In genomic region chr5:36241636-36242533, GRCh38 we compare ENCODE assay signal across 8 cellular contexts. TPM values are rescaled to one million over a fixed set of nuclear protein-coding genes. Genes with fewer than 3 reads are reported as not detected.
DNase-seq lines count a peak whose midpoint lies in the region; ATAC-seq and TF ChIP-seq lines count a peak whose summit lies in the region.

Gene NADK2 (minus strand): TSS chr5:36241925. CDS start chr5:36241798, 127 bp downstream.

- H3K9me3 ChIP-seq in ascending aorta (no peaks in the 10 kb centered on the region), right cardiac atrium (ENCODE audit: control insufficient read depth, low read length) (no peaks in the 10 kb centered on the region), uterus (no peaks in the 10 kb centered on the region)

- H3K36me3 Mint-ChIP-seq in T-helper 2 cell treated with Interferon-gamma antibody and Interleukin-4, amounts not matched to agents 5 μg/mL and 100 μg/mL, for 36 hours (ENCODE audit: low read depth), result no peaks in the 10 kb centered on the region

- H3K4me1 Mint-ChIP-seq in T-helper 2 cell treated with Interferon-gamma antibody and Interleukin-4, amounts not matched to agents 5 μg/mL and 100 μg/mL, for 36 hours (ENCODE audit: low read depth), result peaks cover 29% of the 10 kb centered on the region

- peaks cover 14% of the 10 kb centered on the region for H3K27me3 Mint-ChIP-seq in T-helper 2 cell treated with Interferon-gamma antibody and Interleukin-4, amounts not matched to agents 5 μg/mL and 100 μg/mL, for 36 hours (ENCODE audit: low read depth)

- TF ChIP-seq CTCF in ascending aorta (IDR thresholded peaks at IDR 0.05) (peak; percentile 60 to 84 (median 74)), uterus (IDR thresholded peaks at IDR 0.05) (peak; percentile 61 to 66 (median 64))

- no peaks in the 10 kb centered on the region for H3K27me3 ChIP-seq in ascending aorta
- no peaks in the 10 kb centered on the region for H3K27me3 ChIP-seq in right cardiac atrium (ENCODE audit: control insufficient read depth, insufficient read depth)
- H3K27me3 ChIP-seq in uterus, result no peaks in the 10 kb centered on the region

- peak within 1 kb of the TSS; percentile 89 for H3K4me3 Mint-ChIP-seq in T-helper 2 cell treated with Interferon-gamma antibody and Interleukin-4, amounts not matched to agents 5 μg/mL and 100 μg/mL, for 36 hours

- under 1% methylated on average over 99 of the region's 99 CpGs for WGBS in right cardiac atrium

- H3K27ac ChIP-seq in ascending aorta (peak within 1 kb of the TSS; percentile 93 to 95), right cardiac atrium (ENCODE audit: low read length) (peak within 1 kb of the TSS; percentile 69), uterus (peak within 1 kb of the TSS; percentile 93 to 98)

- peak; percentile 99 for DNase-seq in NCI-H1930 (lab: John Stamatoyannopoulos, UW)
- peak; percentile 94 for DNase-seq in T-helper 2 cell treated with Interferon-gamma antibody and Interleukin-4, amounts not matched to agents 5 μg/mL and 100 μg/mL, for 36 hours (ENCODE audit: low spot score)
- peak; percentile 90 to 98 for DNase-seq in ascending aorta (ENCODE audit: low spot score in 2 of 2)
- peak; percentile 98 for DNase-seq in right cardiac atrium
- peak; percentile 86 for DNase-seq in pulmonary artery endothelial cell (ENCODE audit: low read depth, low spot score)
- peak; percentile 95 to 97 for DNase-seq in uterus

- intact Hi-C loops in ascending aorta (cut with DNase I), result loop anchor here (1.0 to 10.0 kb wide), 5 partner anchors 11 to 635 kb away; partner anchors contain the start of genes NIPBL and SKP2
- intact Hi-C loops in right cardiac atrium (cut with DNase I), result loop anchor here in 2 of 4 donors (10.0 kb wide), 1 partner anchor 63 kb away; the partner anchor contains the start of gene RANBP3L (in 2 of the 2)
- intact Hi-C loops in uterus (cut with DNase I; ENCODE audit: low total_unique reads), result no loop called here

- H3K4me3 ChIP-seq in ascending aorta, result peak within 1 kb of the TSS; percentile 65 to 88
- peak within 1 kb of the TSS; percentile 84 for H3K4me3 ChIP-seq in right cardiac atrium (ENCODE audit: low read length)
- peak within 1 kb of the TSS; percentile 64 to 80 for H3K4me3 ChIP-seq in uterus

- TF ChIP-seq POLR2A in GM18505 (IDR thresholded peaks at IDR 0.05; ENCODE audit: borderline replicate concordance, extremely low read depth, insufficient read depth, insufficient read length) (peak; percentile 59), uterus (IDR thresholded peaks at IDR 0.05) (peak; percentile 91)

- peak within 1 kb of the TSS; percentile 96 for H3K27ac Mint-ChIP-seq in T-helper 2 cell treated with Interferon-gamma antibody and Interleukin-4, amounts not matched to agents 5 μg/mL and 100 μg/mL, for 36 hours

- H3K36me3 ChIP-seq in ascending aorta (no peaks in the 10 kb centered on the region), uterus (no peaks in the 10 kb centered on the region)

- ATAC-seq in GM18505 (IDR thresholded peaks at IDR 0.05; ENCODE audit: unreplicated experiment) (peak; percentile 86), HG02973 (IDR thresholded peaks at IDR 0.05; ENCODE audit: unreplicated experiment) (peak; percentile 92), right cardiac atrium (peak; percentile 96 to 97)

- H3K4me1 ChIP-seq in ascending aorta, result peaks cover 0 to 8% of the 10 kb centered on the region in 2 donors
- H3K4me1 ChIP-seq in right cardiac atrium (ENCODE audit: control insufficient read depth, insufficient read depth, low read length), result peaks cover 4% of the 10 kb centered on the region
- H3K4me1 ChIP-seq in uterus, result peaks cover 7 to 13% of the 10 kb centered on the region in 2 donors

- no peaks in the 10 kb centered on the region for H3K9me3 Mint-ChIP-seq in T-helper 2 cell treated with Interferon-gamma antibody and Interleukin-4, amounts not matched to agents 5 μg/mL and 100 μg/mL, for 36 hours

RNA-seq across cellular contexts. Expression of gene NADK2, which starts in this region (rescaled TPM):
- total RNA-seq in ascending aorta, result 18.4 TPM
- total RNA-seq in right cardiac atrium, result 10 to 100 TPM; 31.2 to 34.9 (median 32.6) TPM
- polyA plus RNA-seq in right cardiac atrium, result 12.8 TPM
- total RNA-seq in pulmonary artery endothelial cell, result 16.2 and 22.4 TPM in 2 replicates
- 10 to 100 TPM; 19.2 to 74.7 (median 24.9) TPM for total RNA-seq in uterus

Comparison
In these comparisons a context has a peak if more than half of its experiments do, and no peak if none do; other contexts are left out.
1. Peak in every context shown above with its lines: DNase-seq, ATAC-seq, H3K4me3 ChIP-seq and H3K27ac ChIP-seq.